In the genomic region with DNA sequence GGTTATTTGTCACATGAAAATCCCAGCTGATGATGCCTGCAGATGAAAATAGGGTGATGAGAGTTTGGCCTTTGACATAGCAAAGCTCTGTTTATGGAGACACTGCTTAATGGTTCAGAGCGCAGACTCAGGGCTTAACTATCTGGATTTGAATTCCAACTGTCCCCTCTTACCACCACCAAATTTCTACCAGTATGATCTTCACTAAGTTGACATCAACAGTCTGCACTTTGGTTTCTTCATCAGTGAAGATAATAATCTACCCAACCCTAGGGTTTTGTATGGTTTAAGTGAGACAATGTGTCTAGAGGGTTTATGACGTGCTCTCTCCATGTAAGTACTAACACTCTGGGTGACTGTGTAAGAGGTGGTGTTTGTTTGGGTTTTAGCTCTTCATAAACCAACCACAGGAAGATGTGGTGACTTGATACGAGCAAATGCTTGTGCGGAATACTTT, we compare ENCODE assay signal across 16 cellular contexts.
DNase-seq lines count a peak whose midpoint lies in the region; ATAC-seq lines count a peak whose summit lies in the region.
"Had no signal": no experiment of that assay in that cellular context is flagged by ENCODE, and none has a peak within 500 bp of the region (broad histone marks: within the 10 kb centered on the region; RNA-seq: fewer than 3 reads in every experiment).

No MANE protein-coding gene starts in this region.

- peaks cover 29% of the 10 kb centered on the region for H3K4me1 ChIP-seq in CD4-positive, CD25-positive, alpha-beta regulatory T cell (ENCODE audit: control insufficient read depth, insufficient read depth, low read length, poor library complexity, severe bottlenecking)
- no peaks in the 10 kb centered on the region for H3K4me1 ChIP-seq in right cardiac atrium (ENCODE audit: control insufficient read depth, insufficient read depth, low read length)

- H3K27me3 Mint-ChIP-seq in CD4-positive, CD25-positive, alpha-beta regulatory T cell: no peaks in the 10 kb centered on the region
- no peaks in the 10 kb centered on the region for H3K27me3 Mint-ChIP-seq in activated CD4-positive, alpha-beta memory T cell treated with anti-CD3 and anti-CD28 coated beads for 36 hours
- H3K27me3 Mint-ChIP-seq: progenitor cell of endocrine pancreas had no signal

- intact Hi-C loops in activated CD4-positive, alpha-beta memory T cell treated with anti-CD3 and anti-CD28 coated beads for 36 hours (cut with micrococcal nuclease): no loop called here
- intact Hi-C loops in right cardiac atrium (cut with DNase I): no loop called here

- H3K9me3 Mint-ChIP-seq in CD4-positive, CD25-positive, alpha-beta regulatory T cell: peaks cover 0 to 4% (median 0%) of the 10 kb centered on the region in 7 donors
- no peaks in the 10 kb centered on the region for H3K9me3 Mint-ChIP-seq in activated CD4-positive, alpha-beta memory T cell treated with anti-CD3 and anti-CD28 coated beads for 36 hours
- H3K9me3 Mint-ChIP-seq: mesothelial cell of epicardium had no signal

- H3K27ac ChIP-seq in CD4-positive, CD25-positive, alpha-beta regulatory T cell (ENCODE audit: insufficient read depth, low read length, poor library complexity, severe bottlenecking): peak overlapping the region; percentile 79
- no peak overlapping the region for H3K27ac ChIP-seq in right cardiac atrium (ENCODE audit: low read length)
- H3K27ac ChIP-seq: C4-2B had no signal

- peak; percentile 91 to 97 for ATAC-seq in CD4-positive, CD25-positive, alpha-beta regulatory T cell (ENCODE audit: low read depth in 2 of 2)
- ATAC-seq in right cardiac atrium (no peak), GM18868 (IDR thresholded peaks at IDR 0.05; ENCODE audit: unreplicated experiment) (no peak)

- H3K9me3 ChIP-seq in CD4-positive, CD25-positive, alpha-beta regulatory T cell (ENCODE audit: control insufficient read depth in 2 of 2, low read length in 2 of 2): no peaks in the 10 kb centered on the region
- no peaks in the 10 kb centered on the region for H3K9me3 ChIP-seq in right cardiac atrium (ENCODE audit: control insufficient read depth, low read length)
- H3K9me3 ChIP-seq: SK-N-SH had no signal

- H3K36me3 ChIP-seq in CD4-positive, CD25-positive, alpha-beta regulatory T cell (ENCODE audit: control insufficient read depth, insufficient read depth, low read length): no peaks in the 10 kb centered on the region

- H3K36me3 Mint-ChIP-seq in CD4-positive, CD25-positive, alpha-beta regulatory T cell: no peaks in the 10 kb centered on the region
- no peaks in the 10 kb centered on the region for H3K36me3 Mint-ChIP-seq in activated CD4-positive, alpha-beta memory T cell treated with anti-CD3 and anti-CD28 coated beads for 36 hours
- H3K36me3 Mint-ChIP-seq: mesothelial cell of epicardium had no signal

- H3K4me1 Mint-ChIP-seq in CD4-positive, CD25-positive, alpha-beta regulatory T cell: peaks cover 19 to 55% (median 32%) of the 10 kb centered on the region in 4 donors
- H3K4me1 Mint-ChIP-seq in activated CD4-positive, alpha-beta memory T cell treated with anti-CD3 and anti-CD28 coated beads for 36 hours (ENCODE audit: low read depth): peaks cover 60% of the 10 kb centered on the region
- H3K4me1 Mint-ChIP-seq: mesothelial cell of epicardium had no signal

- 79% methylated on average over 4 of the region's 4 CpGs for WGBS in right cardiac atrium

- peak overlapping the region; percentile 92 to 95 (median 94) for H3K27ac Mint-ChIP-seq in CD4-positive, CD25-positive, alpha-beta regulatory T cell
- H3K27ac Mint-ChIP-seq in activated CD4-positive, alpha-beta memory T cell treated with anti-CD3 and anti-CD28 coated beads for 36 hours: peak overlapping the region; percentile 69
- H3K27ac Mint-ChIP-seq: mesothelial cell of epicardium, progenitor cell of endocrine pancreas had no signal

- H3K4me3 Mint-ChIP-seq in CD4-positive, CD25-positive, alpha-beta regulatory T cell: peak overlapping the region in 2 of 4 donors; percentile 34 to 60
- H3K4me3 Mint-ChIP-seq in activated CD4-positive, alpha-beta memory T cell treated with anti-CD3 and anti-CD28 coated beads for 36 hours: no peak overlapping the region
- H3K4me3 Mint-ChIP-seq: mesothelial cell of epicardium had no signal

- peak; percentile 32 to 80 (median 73) for DNase-seq in CD4-positive, CD25-positive, alpha-beta regulatory T cell
- peak; percentile 19 for DNase-seq in ELR (ENCODE audit: low read depth)
- DNase-seq in activated CD4-positive, alpha-beta memory T cell treated with anti-CD3 and anti-CD28 coated beads for 36 hours: no peak
- peak; percentile 37 for DNase-seq in kidney tubule cell (ENCODE audit: low spot score)
- DNase-seq in NCI-H446 (lab: John Stamatoyannopoulos, UW): no peak
- no peak for DNase-seq in right cardiac atrium
- no peak for DNase-seq in NCI-H2196 treated with DMSO at 0.1 percent for 48 hours (lab: John Stamatoyannopoulos, UW; ENCODE audit: unreplicated experiment)
- DNase-seq: KBM-7; NCI-H2029; NK-92 treated with Interleukin-12 subunit alpha and Interleukin-12 subunit beta, amount 100 ng/mL, for 24 hours; SK-N-SH; stimulated activated CD4-positive, alpha-beta T cell treated with anti-CD3 and anti-CD28 coated beads, Interleukin-4, amount 100 ng/mL, for 4 hours had no signal

- POLR2A ChIA-PET in activated CD4-positive, alpha-beta memory T cell treated with anti-CD3 and anti-CD28 coated beads for 36 hours (lab: Charles Lee): interaction anchor here (0.6 to 4.0 kb wide), 12 partner anchors 16 to 156 kb away, joined by 3 to 32 read pairs (median 4); a partner anchor contains a TSS

- no peaks in the 10 kb centered on the region for H3K27me3 ChIP-seq in CD4-positive, CD25-positive, alpha-beta regulatory T cell (ENCODE audit: control insufficient read depth, insufficient read depth, low read length)
- H3K27me3 ChIP-seq in right cardiac atrium (ENCODE audit: control insufficient read depth, insufficient read depth): no peaks in the 10 kb centered on the region

- H3K4me3 ChIP-seq in CD4-positive, CD25-positive, alpha-beta regulatory T cell (ENCODE audit: low read depth, low read length): peak overlapping the region; percentile 17
- no peak overlapping the region for H3K4me3 ChIP-seq in right cardiac atrium (ENCODE audit: low read length)

- CTCF ChIA-PET in activated CD4-positive, alpha-beta memory T cell treated with anti-CD3 and anti-CD28 coated beads for 36 hours (lab: Charles Lee): interaction anchor here (0.7 to 3.1 kb wide), 9 partner anchors 10 to 1271 kb away, joined by 3 to 19 read pairs (median 5); a partner anchor contains a TSS

Comparison
In these comparisons a context has a peak if more than half of its experiments do, and no peak if none do; other contexts are left out.
1. ATAC-seq: peak in CD4-positive, CD25-positive, alpha-beta regulatory T cell (2 of 2); none in right cardiac atrium (0 of 2) and GM18868 (single experiment).
2. DNase-seq: peak in CD4-positive, CD25-positive, alpha-beta regulatory T cell (3 of 3), ELR (single experiment) and kidney tubule cell (single experiment); none in activated CD4-positive, alpha-beta memory T cell treated with anti-CD3 and anti-CD28 coated beads for 36 hours (single experiment), NCI-H446 (0 of 2), right cardiac atrium (0 of 3) and NCI-H2196 treated with DMSO at 0.1 percent for 48 hours (single experiment).